8 cellular contexts compared by ENCODE assay signal in genomic region chr12:57238854-57239554, GRCh38. TPM values are rescaled to one million over a fixed set of nuclear protein-coding genes. Genes with fewer than 3 reads are reported as not detected.
DNase-seq lines count a peak whose midpoint lies in the region; ATAC-seq, FAIRE-seq and TF ChIP-seq lines count a peak whose summit lies in the region.

No MANE protein-coding gene starts in this region.

- H3K4me1 ChIP-seq in HepG2 (ENCODE audit: insufficient read depth, low read length), result peaks cover 79% of the 10 kb centered on the region

- H2AFZ ChIP-seq in HepG2 (ENCODE audit: low read length), result no peak overlapping the region

- DNase-seq in AG10803 (ENCODE audit: low read depth) (peak; percentile 88), NCI-H345 treated with DMSO at 0.1 percent for 48 hours (lab: John Stamatoyannopoulos, UW; ENCODE audit: unreplicated experiment) (peak; percentile 86), coronary artery (ENCODE audit: low spot score) (peak; percentile 90), HepG2 (ENCODE audit: low spot score) (peak; percentile 68)
- DNase-seq in activated CD4-positive, alpha-beta T cell treated with anti-CD3 and anti-CD28 coated beads for 36 hours, result peak; percentile 94
- DNase-seq in stimulated activated CD4-positive, alpha-beta T cell treated with anti-CD3 and anti-CD28 coated beads, Interleukin-2, amount 100 ng/mL, for 48 hours, result peak; percentile 92 to 95

- ATAC-seq in GM18873 (IDR thresholded peaks at IDR 0.05; ENCODE audit: low FRiP score, unreplicated experiment), result peak; percentile 48
- peak; percentile 50 for ATAC-seq in HG03139 (IDR thresholded peaks at IDR 0.05; ENCODE audit: unreplicated experiment)
- ATAC-seq in activated CD4-positive, alpha-beta T cell treated with anti-CD3 and anti-CD28 coated beads for 36 hours, result peak; percentile 57
- peak; percentile 51 for ATAC-seq in HepG2

- H3K4me3 ChIP-seq in AG10803 (ENCODE audit: low read length) (peak overlapping the region; percentile 86), coronary artery (peak overlapping the region; percentile 68), HepG2 (replicated peaks in 1 of 3; ENCODE audit: insufficient read depth in 1 of 3, low read depth in 2 of 3, low read length in 3 of 3) (peak overlapping the region; percentile 66 to 83 (median 67))

- TF ChIP-seq EP300 in HepG2 (IDR thresholded peaks at IDR 0.05; ENCODE audit: low read depth in 2 of 2, low read length in 2 of 2) (no peak), HepG2 (CRISPR knock-in tag; IDR thresholded peaks at IDR 0.05; ENCODE audit: borderline replicate concordance) (no peak)

- TF ChIP-seq CTCF in AG10803 (conservative IDR thresholded peaks at IDR 0.05; ENCODE audit: low read length) (peak; percentile 100), coronary artery (IDR thresholded peaks at IDR 0.05) (peak; percentile 100), HepG2 (CRISPR knock-in tag; IDR thresholded peaks at IDR 0.05) (peak; percentile 100)

- H3K27ac ChIP-seq in coronary artery, result peak overlapping the region in 1 of 2 donors; percentile 87
- no peak overlapping the region for H3K27ac ChIP-seq in HepG2 (ENCODE audit: extremely low read length, insufficient read depth, low read length)

- H3K4me2 ChIP-seq in HepG2 (ENCODE audit: low read depth, low read length), result peak overlapping the region; percentile 99

- no peaks in the 10 kb centered on the region for H3K9me3 Mint-ChIP-seq in activated CD4-positive, alpha-beta T cell treated with anti-CD3 and anti-CD28 coated beads for 36 hours (ENCODE audit: low read depth)

- peak; percentile 98 for TF ChIP-seq RAD21 in HepG2 (CRISPR knock-in tag; IDR thresholded peaks at IDR 0.05)

- H3K36me3 Mint-ChIP-seq in activated CD4-positive, alpha-beta T cell treated with anti-CD3 and anti-CD28 coated beads for 36 hours (ENCODE audit: low read depth), result peaks cover 19% of the 10 kb centered on the region

- POLR2A ChIA-PET in activated CD4-positive, alpha-beta T cell treated with anti-CD3 and anti-CD28 coated beads for 36 hours (lab: Charles Lee), result interaction anchor here (1.2 to 3.0 kb wide), 2 partner anchors 9 to 16 kb away, joined by 3 to 17 read pairs; partner anchors contain the start of gene SHMT2
- POLR2A ChIA-PET in HepG2 (lab: Yijun Ruan, JAX), result interaction anchor here (0.9 to 8.9 kb wide), 5 partner anchors 9 to 111 kb away, joined by 3 to 116 read pairs (median 3); partner anchors contain the start of genes LRP1 and SHMT2

- no TSS peak for BruUV-seq in HepG2 (replicated peaks; lab: Mats Ljungman, UMichigan)

- H3K4me3 Mint-ChIP-seq in activated CD4-positive, alpha-beta T cell treated with anti-CD3 and anti-CD28 coated beads for 36 hours, result peak overlapping the region; percentile 83

- FAIRE-seq in HepG2 (lab: Jason Lieb, UNC), result no peak

- peaks cover 4% of the 10 kb centered on the region; the same call in 1 of the 2 replicates for H4K20me1 ChIP-seq in HepG2 (ENCODE audit: insufficient read depth, low read length)

- peaks cover 18 to 44% of the 10 kb centered on the region in 2 experiments for H3K27me3 ChIP-seq in HepG2 (ENCODE audit: control insufficient read depth in 1 of 2, insufficient read depth in 2 of 2, low read length in 2 of 2)

- no peaks in the 10 kb centered on the region for H3K9me3 ChIP-seq in HepG2 (ENCODE audit: low read length)

- peaks cover 0 to 6% of the 10 kb centered on the region in 2 experiments; a peak in 4 of 5 replicates for H3K36me3 ChIP-seq in HepG2 (replicated peaks in 1 of 2; ENCODE audit: control insufficient read depth in 1 of 2, insufficient read depth in 2 of 2, low read length in 2 of 2)

- H3K27ac Mint-ChIP-seq in activated CD4-positive, alpha-beta T cell treated with anti-CD3 and anti-CD28 coated beads for 36 hours, result peak overlapping the region; percentile 80

- CTCF ChIA-PET in activated CD4-positive, alpha-beta T cell treated with anti-CD3 and anti-CD28 coated beads for 36 hours (lab: Charles Lee), result interaction anchor here (0.6 to 9.9 kb wide), 18 partner anchors 8 to 215 kb away, joined by 3 to 282 read pairs (median 4); partner anchors contain the start of genes NEMP1, SHMT2 and STAC3
- CTCF ChIA-PET in HepG2 (lab: Yijun Ruan, JAX; ENCODE audit: low intra/inter-chr PET ratio, low total read pairs), result interaction anchor here (4.9 to 11.7 kb wide), 2 partner anchors 13 to 25 kb away, joined by 87 to 308 read pairs; partner anchors contain the start of genes NXPH4 and SHMT2

- WGBS in HepG2 (ENCODE audit: low lambda C conversion rate), result 9% methylated on average over 13 of the region's 47 CpGs

- peak overlapping the region; percentile 45 for H3K9ac ChIP-seq in HepG2 (ENCODE audit: insufficient read depth, low read depth, low read length)

- in situ Hi-C loops in HepG2 (cut with HindIII; ENCODE audit: extremely low pct_ligation_motif_present, low pct_unique_long_range_greater_than_20kb), result no loop called here

- no peaks in the 10 kb centered on the region for H3K79me2 ChIP-seq in HepG2 (ENCODE audit: insufficient read depth, low read length)

- intact Hi-C loops in activated CD4-positive, alpha-beta T cell treated with anti-CD3 and anti-CD28 coated beads for 36 hours (cut with DNase I, micrococcal nuclease), result loop anchor here (1.0 to 5.0 kb wide), 9 partner anchors 10 to 552 kb away; partner anchors contain the start of genes SHMT2 (in 2 of the 2), DDIT3 (in 1 of the 2) and PTGES3 (in 1 of the 2)
- intact Hi-C loops in HepG2 (cut with micrococcal nuclease; ENCODE audit: unreplicated experiment), result loop anchor here (1.0 to 2.0 kb wide), 2 partner anchors 9 to 14 kb away; no protein-coding TSS in a partner anchor

- no peak for TF ChIP-seq POLR2A in HepG2 (IDR thresholded peaks at IDR 0.05; ENCODE audit: insufficient read depth in 1 of 2, low read depth in 2 of 2, low read length in 2 of 2)

- peaks cover 44% of the 10 kb centered on the region for H3K27me3 Mint-ChIP-seq in activated CD4-positive, alpha-beta T cell treated with anti-CD3 and anti-CD28 coated beads for 36 hours

- H3K4me1 Mint-ChIP-seq in activated CD4-positive, alpha-beta T cell treated with anti-CD3 and anti-CD28 coated beads for 36 hours, result peaks cover 70% of the 10 kb centered on the region

RNA-seq across cellular contexts. Expression of gene SHMT2, which starts 9.5 kb away (rescaled TPM):
- total RNA-seq in activated CD4-positive, alpha-beta T cell treated with anti-CD3 and anti-CD28 coated beads for 36 hours, result 100 to 1,000 TPM; 436 to 487 TPM
- 181 and 184 TPM in 2 replicates for total RNA-seq in HepG2 (2016; rRNA removed; fragmentation: Illumina TruSeq; extraction: Trizol)
- 34.5 and 40.7 TPM in 2 replicates for total RNA-seq in HepG2 (2016; cell fraction: cytosol; rRNA removed; fragmentation: Illumina TruSeq; extraction: Trizol; ENCODE audit: low read depth)
- total RNA-seq in HepG2 (2016; cell fraction: insoluble cytoplasmic fraction; rRNA removed; fragmentation: Illumina TruSeq; extraction: Trizol), result 185 and 193 TPM in 2 replicates
- total RNA-seq in HepG2 (2016; cell fraction: membrane; rRNA removed; fragmentation: Illumina TruSeq; extraction: Trizol), result 86.2 and 91.5 TPM in 2 replicates
- 87.0 and 104 TPM in 2 replicates for total RNA-seq in HepG2 (2016; cell fraction: nucleus; rRNA removed; fragmentation: Illumina TruSeq; extraction: Trizol)
- 393 and 420 TPM in 2 replicates for polyA plus RNA-seq in HepG2 (2011; rRNA removed)
- polyA plus RNA-seq in HepG2 (2011; cell fraction: cytosol; rRNA removed), result 388 and 543 TPM in 2 replicates
- 527 and 559 TPM in 2 replicates for polyA plus RNA-seq in HepG2 (2011; cell fraction: nucleus; rRNA removed)
- polyA plus RNA-seq in HepG2 (2012), result 193 and 317 TPM in 2 replicates
- polyA plus RNA-seq in HepG2 (2016; cell fraction: cytosol; fragmentation: Illumina TruSeq; extraction: Trizol; ENCODE audit: low read depth), result 47.3 and 51.9 TPM in 2 replicates
- 228 and 257 TPM in 2 replicates for polyA plus RNA-seq in HepG2 (2016; cell fraction: insoluble cytoplasmic fraction; fragmentation: Illumina TruSeq; extraction: Trizol; ENCODE audit: low read depth)
- 85.7 and 97.2 TPM in 2 replicates for polyA plus RNA-seq in HepG2 (2016; cell fraction: membrane; fragmentation: Illumina TruSeq; extraction: Trizol; ENCODE audit: low read depth)
- 161 and 174 TPM in 2 replicates for polyA plus RNA-seq in HepG2 (2016; cell fraction: nucleus; fragmentation: Illumina TruSeq; extraction: Trizol; ENCODE audit: insufficient read depth, low read depth)
- 452 and 685 TPM in 2 replicates for polyA minus RNA-seq in HepG2 (2011; rRNA and poly(A)+ RNA removed; ENCODE audit: low replicate concordance)
- polyA minus RNA-seq in HepG2 (2011; cell fraction: cytosol; rRNA and poly(A)+ RNA removed), result 216 and 224 TPM in 2 replicates
- 130 and 151 TPM in 2 replicates for polyA minus RNA-seq in HepG2 (2011; cell fraction: nucleus; rRNA and poly(A)+ RNA removed)

RNA-seq across cellular contexts. Expression of gene STAC3, which starts 12.0 kb away (rescaled TPM):
- 1 to 10 TPM; 2.5 to 2.8 TPM for total RNA-seq in activated CD4-positive, alpha-beta T cell treated with anti-CD3 and anti-CD28 coated beads for 36 hours
- total RNA-seq in HepG2 (2016; rRNA removed; fragmentation: Illumina TruSeq; extraction: Trizol), result 0.14 and 0.18 TPM in 2 replicates
- total RNA-seq in HepG2 (2016; cell fraction: cytosol; rRNA removed; fragmentation: Illumina TruSeq; extraction: Trizol; ENCODE audit: low read depth), result not detected in 2 replicates
- total RNA-seq in HepG2 (2016; cell fraction: insoluble cytoplasmic fraction; rRNA removed; fragmentation: Illumina TruSeq; extraction: Trizol), result 0.25 and 0.26 TPM in 2 replicates
- total RNA-seq in HepG2 (2016; cell fraction: membrane; rRNA removed; fragmentation: Illumina TruSeq; extraction: Trizol), result not detected in 2 replicates
- 0.34 and 0.62 TPM in 2 replicates for total RNA-seq in HepG2 (2016; cell fraction: nucleus; rRNA removed; fragmentation: Illumina TruSeq; extraction: Trizol)
- 0.22 and 0.27 TPM in 2 replicates for polyA plus RNA-seq in HepG2 (2011; rRNA removed)
- 0.05 and 0.17 TPM in 2 replicates for polyA plus RNA-seq in HepG2 (2011; cell fraction: cytosol; rRNA removed)
- 1.3 TPM in 2 replicates for polyA plus RNA-seq in HepG2 (2011; cell fraction: nucleus; rRNA removed)
- polyA plus RNA-seq in HepG2 (2012), result 0.34 and 0.49 TPM in 2 replicates
- polyA plus RNA-seq in HepG2 (2016; cell fraction: cytosol; fragmentation: Illumina TruSeq; extraction: Trizol; ENCODE audit: low read depth), result 0.12 TPM in 1 of 2 replicates, not detected in the other
- 0.19 and 0.38 TPM in 2 replicates for polyA plus RNA-seq in HepG2 (2016; cell fraction: insoluble cytoplasmic fraction; fragmentation: Illumina TruSeq; extraction: Trizol; ENCODE audit: low read depth)
- 0.18 TPM in 1 of 2 replicates, not detected in the other for polyA plus RNA-seq in HepG2 (2016; cell fraction: membrane; fragmentation: Illumina TruSeq; extraction: Trizol; ENCODE audit: low read depth)
- 1.4 and 2.4 TPM in 2 replicates for polyA plus RNA-seq in HepG2 (2016; cell fraction: nucleus; fragmentation: Illumina TruSeq; extraction: Trizol; ENCODE audit: insufficient read depth, low read depth)
- 0.54 TPM in 1 of 2 replicates, not detected in the other for polyA minus RNA-seq in HepG2 (2011; rRNA and poly(A)+ RNA removed; ENCODE audit: low replicate concordance)
- not detected in 2 replicates for polyA minus RNA-seq in HepG2 (2011; cell fraction: cytosol; rRNA and poly(A)+ RNA removed)
- polyA minus RNA-seq in HepG2 (2011; cell fraction: nucleus; rRNA and poly(A)+ RNA removed), result 0.99 and 1.3 TPM in 2 replicates

RNA-seq across cellular contexts. Expression of gene NXPH4, which starts 22.4 kb away (rescaled TPM):
- total RNA-seq in activated CD4-positive, alpha-beta T cell treated with anti-CD3 and anti-CD28 coated beads for 36 hours, result under 1 TPM; 0.41 to 0.51 TPM
- not detected in 2 replicates for total RNA-seq in HepG2 (2016; rRNA removed; fragmentation: Illumina TruSeq; extraction: Trizol)
- total RNA-seq in HepG2 (2016; cell fraction: cytosol; rRNA removed; fragmentation: Illumina TruSeq; extraction: Trizol; ENCODE audit: low read depth), result not detected in 2 replicates
- not detected in 2 replicates for total RNA-seq in HepG2 (2016; cell fraction: insoluble cytoplasmic fraction; rRNA removed; fragmentation: Illumina TruSeq; extraction: Trizol)
- total RNA-seq in HepG2 (2016; cell fraction: membrane; rRNA removed; fragmentation: Illumina TruSeq; extraction: Trizol), result not detected in 2 replicates
- not detected in 2 replicates for total RNA-seq in HepG2 (2016; cell fraction: nucleus; rRNA removed; fragmentation: Illumina TruSeq; extraction: Trizol)
- polyA plus RNA-seq in HepG2 (2011; rRNA removed), result 0.13 and 0.24 TPM in 2 replicates
- 0.18 and 0.24 TPM in 2 replicates for polyA plus RNA-seq in HepG2 (2011; cell fraction: cytosol; rRNA removed)
- 0.54 and 0.55 TPM in 2 replicates for polyA plus RNA-seq in HepG2 (2011; cell fraction: nucleus; rRNA removed)
- 1.9 and 2.5 TPM in 2 replicates for polyA plus RNA-seq in HepG2 (2012)
- not detected in 2 replicates for polyA plus RNA-seq in HepG2 (2016; cell fraction: cytosol; fragmentation: Illumina TruSeq; extraction: Trizol; ENCODE audit: low read depth)
- not detected in 2 replicates for polyA plus RNA-seq in HepG2 (2016; cell fraction: insoluble cytoplasmic fraction; fragmentation: Illumina TruSeq; extraction: Trizol; ENCODE audit: low read depth)
- polyA plus RNA-seq in HepG2 (2016; cell fraction: membrane; fragmentation: Illumina TruSeq; extraction: Trizol; ENCODE audit: low read depth), result not detected in 2 replicates
- not detected in 2 replicates for polyA plus RNA-seq in HepG2 (2016; cell fraction: nucleus; fragmentation: Illumina TruSeq; extraction: Trizol; ENCODE audit: insufficient read depth, low read depth)
- polyA minus RNA-seq in HepG2 (2011; rRNA and poly(A)+ RNA removed; ENCODE audit: low replicate concordance), result 0.30 and 2.2 TPM in 2 replicates
- polyA minus RNA-seq in HepG2 (2011; cell fraction: cytosol; rRNA and poly(A)+ RNA removed), result not detected in 2 replicates
- polyA minus RNA-seq in HepG2 (2011; cell fraction: nucleus; rRNA and poly(A)+ RNA removed), result 0.25 TPM in 1 of 2 replicates, not detected in the other
